Comparison of ENCODE assay signal across 25 cellular contexts in genomic region chr5:40813698-40814281, GRCh38. TPM values are rescaled to one million over a fixed set of nuclear protein-coding genes. Genes with fewer than 3 reads are reported as not detected.
A peak's percentile ranks its signal among the peaks of the same experiment; 100 is the strongest.
DNase-seq lines count a peak whose midpoint lies in the region; ATAC-seq, FAIRE-seq and TF ChIP-seq lines count a peak whose summit lies in the region.
"Had no signal": no experiment of that assay in that cellular context is flagged by ENCODE, and none has a peak within 500 bp of the region (broad histone marks: within the 10 kb centered on the region; RNA-seq: fewer than 3 reads in every experiment).

No MANE protein-coding gene starts in this region.

- H3K36me3 Mint-ChIP-seq in activated T-helper 17 cell treated with anti-CD3 and anti-CD28 coated beads, Interleukin-2, amount 50 U/mL, for 72 hours (ENCODE audit: low read depth) = no peaks in the 10 kb centered on the region
- H3K36me3 Mint-ChIP-seq: activated naive CD8-positive, alpha-beta T cell; brain; CD4-positive, alpha-beta memory T cell had no signal

- no peak for TF ChIP-seq EP300 in HepG2 (IDR thresholded peaks at IDR 0.05; ENCODE audit: low read depth in 2 of 2, low read length in 2 of 2)
- no peak for TF ChIP-seq EP300 in HepG2 (CRISPR knock-in tag; IDR thresholded peaks at IDR 0.05; ENCODE audit: borderline replicate concordance)

- no peak for TF ChIP-seq CTCF in HepG2 (CRISPR knock-in tag; IDR thresholded peaks at IDR 0.05)
- no peak for TF ChIP-seq CTCF in right lobe of liver (IDR thresholded peaks at IDR 0.05)
- TF ChIP-seq CTCF in left ventricle myocardium inferior (IDR thresholded peaks at IDR 0.05; ENCODE audit: borderline replicate concordance) = no peak

- WGBS in HepG2 (ENCODE audit: low lambda C conversion rate) = 79% methylated on average over 2 of the region's 2 CpGs
- WGBS in right lobe of liver (ENCODE audit: insufficient coverage, low coverage, low lambda C conversion rate, missing lambda C conversion rate) = 100% methylated on average over 1 of the region's 2 CpGs

- H3K9me3 ChIP-seq in HepG2 (ENCODE audit: low read length) (no peaks in the 10 kb centered on the region), right lobe of liver (no peaks in the 10 kb centered on the region), left ventricle myocardium inferior (replicated peaks) (no peaks in the 10 kb centered on the region)
- H3K9me3 ChIP-seq: esophagus muscularis mucosa, gastroesophageal sphincter, right atrium auricular region, upper lobe of left lung had no signal

- no peak overlapping the region for H3K4me2 ChIP-seq in HepG2 (ENCODE audit: low read depth, low read length)

- CTCF ChIA-PET in HepG2 (lab: Yijun Ruan, JAX; ENCODE audit: low intra/inter-chr PET ratio, low total read pairs) = no interaction called here

- POLR2A ChIA-PET in HepG2 (lab: Yijun Ruan, JAX) = no interaction called here

- H4K20me1 ChIP-seq in HepG2 (ENCODE audit: insufficient read depth, low read length) = no peaks in the 10 kb centered on the region

- intact Hi-C loops in HepG2 (cut with micrococcal nuclease; ENCODE audit: unreplicated experiment) (no loop called here), right lobe of liver (cut with DNase I) (no loop called here), left ventricle myocardium inferior (cut with micrococcal nuclease) (no loop called here)

- no peak for TF ChIP-seq RAD21 in HepG2 (CRISPR knock-in tag; IDR thresholded peaks at IDR 0.05)

- H3K9me3 Mint-ChIP-seq in activated T-helper 17 cell treated with anti-CD3 and anti-CD28 coated beads, Interleukin-2, amount 50 U/mL, for 72 hours = no peaks in the 10 kb centered on the region
- H3K9me3 Mint-ChIP-seq: brain; CD4-positive, alpha-beta memory T cell; T-helper 1 cell treated with Interleukin-12 subunit alpha and Interleukin-12 subunit beta and Interleukin-4 antibody, amounts not matched to agents 30 μg/mL and 1 μg/mL, for 36 hours had no signal

- H3K27ac ChIP-seq in HepG2 (ENCODE audit: extremely low read length, insufficient read depth, low read length) (no peak overlapping the region), right lobe of liver (no peak overlapping the region), left ventricle myocardium inferior (replicated peaks) (no peak overlapping the region)
- H3K27ac ChIP-seq: esophagus muscularis mucosa, gastroesophageal sphincter, right atrium auricular region, upper lobe of left lung, VCaP had no signal

- H3K4me3 Mint-ChIP-seq in activated T-helper 17 cell treated with anti-CD3 and anti-CD28 coated beads, Interleukin-2, amount 50 U/mL, for 72 hours = peak overlapping the region; percentile 61
- H3K4me3 Mint-ChIP-seq: activated naive CD8-positive, alpha-beta T cell; brain; CD4-positive, alpha-beta memory T cell; T-helper 1 cell treated with Interleukin-12 subunit alpha and Interleukin-12 subunit beta and Interleukin-4 antibody, amounts not matched to agents 30 μg/mL and 1 μg/mL, for 36 hours had no signal

- H3K9ac ChIP-seq in HepG2 (ENCODE audit: insufficient read depth, low read depth, low read length) = no peak overlapping the region

- no peaks in the 10 kb centered on the region for H3K79me2 ChIP-seq in HepG2 (ENCODE audit: insufficient read depth, low read length)

- H3K36me3 ChIP-seq in HepG2 (replicated peaks in 1 of 2; ENCODE audit: control insufficient read depth in 1 of 2, insufficient read depth in 2 of 2, low read length in 2 of 2) (no peaks in the 10 kb centered on the region), right lobe of liver (no peaks in the 10 kb centered on the region), left ventricle myocardium inferior (no peaks in the 10 kb centered on the region)
- H3K36me3 ChIP-seq: esophagus muscularis mucosa, gastroesophageal sphincter, right atrium auricular region, upper lobe of left lung had no signal

- H3K27me3 Mint-ChIP-seq in activated T-helper 17 cell treated with anti-CD3 and anti-CD28 coated beads, Interleukin-2, amount 50 U/mL, for 72 hours = no peaks in the 10 kb centered on the region
- H3K27me3 Mint-ChIP-seq: activated naive CD8-positive, alpha-beta T cell; brain; CD4-positive, alpha-beta memory T cell had no signal

- in situ Hi-C loops in HepG2 (cut with HindIII; ENCODE audit: extremely low pct_ligation_motif_present, low pct_unique_long_range_greater_than_20kb) = no loop called here

- H3K27me3 ChIP-seq in HepG2 (ENCODE audit: control insufficient read depth in 1 of 2, insufficient read depth in 2 of 2, low read length in 2 of 2) (no peaks in the 10 kb centered on the region), right lobe of liver (no peaks in the 10 kb centered on the region), left ventricle myocardium inferior (ENCODE audit: low read depth) (no peaks in the 10 kb centered on the region)
- H3K27me3 ChIP-seq: esophagus muscularis mucosa, gastroesophageal sphincter, right atrium auricular region, upper lobe of left lung had no signal

- peak; percentile 43 for ATAC-seq in HepG2
- ATAC-seq in right lobe of liver = no peak
- ATAC-seq in activated T-helper 17 cell treated with anti-CD3 and anti-CD28 coated beads, Interleukin-2, amount 50 U/mL, for 72 hours (replicated peaks) = peak; percentile 96
- no peak for ATAC-seq in GM21619 (IDR thresholded peaks at IDR 0.05; ENCODE audit: unreplicated experiment)
- ATAC-seq: gastroesophageal sphincter had no signal

- TF ChIP-seq POLR2A in HepG2 (IDR thresholded peaks at IDR 0.05; ENCODE audit: insufficient read depth in 1 of 2, low read depth in 2 of 2, low read length in 2 of 2) = no peak
- no peak for TF ChIP-seq POLR2A in right lobe of liver (IDR thresholded peaks at IDR 0.05)

- no peak for FAIRE-seq in HepG2 (lab: Jason Lieb, UNC)
- FAIRE-seq: G401.6 had no signal

- H3K4me3 ChIP-seq in HepG2 (replicated peaks in 1 of 3; ENCODE audit: insufficient read depth in 1 of 3, low read depth in 2 of 3, low read length in 3 of 3) (no peak overlapping the region), right lobe of liver (no peak overlapping the region), left ventricle myocardium inferior (no peak overlapping the region)
- H3K4me3 ChIP-seq: esophagus muscularis mucosa, gastroesophageal sphincter, right atrium auricular region, upper lobe of left lung had no signal

- H3K4me1 Mint-ChIP-seq in activated T-helper 17 cell treated with anti-CD3 and anti-CD28 coated beads, Interleukin-2, amount 50 U/mL, for 72 hours = peaks cover 7% of the 10 kb centered on the region
- H3K4me1 Mint-ChIP-seq: brain; CD4-positive, alpha-beta memory T cell had no signal

- DNase-seq in HepG2 (ENCODE audit: low spot score) (no peak), right lobe of liver (no peak), MV-4-11 (lab: John Stamatoyannopoulos, UW) (peak; percentile 59), left ventricle myocardium inferior (no peak), NCI-H2171 treated with DMSO at 0.1 percent for 48 hours (lab: John Stamatoyannopoulos, UW) (no peak)
- peak; percentile 59 for DNase-seq in stimulated activated CD8-positive, alpha-beta memory T cell treated with anti-CD3 and anti-CD28 coated beads, Interleukin-4, amount 100 ng/mL, for 48 hours
- DNase-seq: DMS153; effector memory CD4-positive, alpha-beta T cell; mammary epithelial cell; NCI-H1694 treated with DMSO at 0.1 percent for 48 hours; NCI-H82; OCI-M1; SHP77 treated with DMSO at 0.1 percent for 48 hours; upper lobe of left lung had no signal

- peak overlapping the region; percentile 94 for H3K27ac Mint-ChIP-seq in activated T-helper 17 cell treated with anti-CD3 and anti-CD28 coated beads, Interleukin-2, amount 50 U/mL, for 72 hours
- H3K27ac Mint-ChIP-seq: activated naive CD8-positive, alpha-beta T cell; brain; T-helper 1 cell treated with Interleukin-12 subunit alpha and Interleukin-12 subunit beta and Interleukin-4 antibody, amounts not matched to agents 30 μg/mL and 1 μg/mL, for 36 hours had no signal

- no TSS peak for BruUV-seq in HepG2 (replicated peaks; lab: Mats Ljungman, UMichigan)

- no peak overlapping the region for H2AFZ ChIP-seq in HepG2 (ENCODE audit: low read length)

- H3K4me1 ChIP-seq in HepG2 (ENCODE audit: insufficient read depth, low read length) (no peaks in the 10 kb centered on the region), right lobe of liver (no peaks in the 10 kb centered on the region), left ventricle myocardium inferior (no peaks in the 10 kb centered on the region)
- H3K4me1 ChIP-seq: esophagus muscularis mucosa, gastroesophageal sphincter, right atrium auricular region, upper lobe of left lung had no signal

RNA-seq across cellular contexts. Expression of gene PRKAA1, which starts 15.6 kb away (rescaled TPM):
- total RNA-seq in HepG2 (2016; rRNA removed; fragmentation: Illumina TruSeq; extraction: Trizol) (58.0 and 78.7 TPM in 2 replicates), right lobe of liver (10 to 100 TPM; 36.7 to 82.4 (median 69.9) TPM), left ventricle myocardium inferior (38.5 TPM)
- 31.0 and 34.0 TPM in 2 replicates for total RNA-seq in HepG2 (2016; cell fraction: cytosol; rRNA removed; fragmentation: Illumina TruSeq; extraction: Trizol; ENCODE audit: low read depth)
- total RNA-seq in HepG2 (2016; cell fraction: insoluble cytoplasmic fraction; rRNA removed; fragmentation: Illumina TruSeq; extraction: Trizol) = 56.3 and 76.7 TPM in 2 replicates
- 28.2 and 36.2 TPM in 2 replicates for total RNA-seq in HepG2 (2016; cell fraction: membrane; rRNA removed; fragmentation: Illumina TruSeq; extraction: Trizol)
- 48.6 and 60.5 TPM in 2 replicates for total RNA-seq in HepG2 (2016; cell fraction: nucleus; rRNA removed; fragmentation: Illumina TruSeq; extraction: Trizol)
- polyA plus RNA-seq in HepG2 (2011; rRNA removed) = 29.0 and 36.6 TPM in 2 replicates
- polyA plus RNA-seq in HepG2 (2011; cell fraction: cytosol; rRNA removed) = 10.5 and 18.5 TPM in 2 replicates
- 38.2 and 50.6 TPM in 2 replicates for polyA plus RNA-seq in HepG2 (2011; cell fraction: nucleus; rRNA removed)
- 39.5 and 51.9 TPM in 2 replicates for polyA plus RNA-seq in HepG2 (2012)
- polyA plus RNA-seq in HepG2 (2016; cell fraction: cytosol; fragmentation: Illumina TruSeq; extraction: Trizol; ENCODE audit: low read depth) = 1.4 and 1.5 TPM in 2 replicates
- 32.4 and 34.1 TPM in 2 replicates for polyA plus RNA-seq in HepG2 (2016; cell fraction: insoluble cytoplasmic fraction; fragmentation: Illumina TruSeq; extraction: Trizol; ENCODE audit: low read depth)
- 3.2 and 4.1 TPM in 2 replicates for polyA plus RNA-seq in HepG2 (2016; cell fraction: membrane; fragmentation: Illumina TruSeq; extraction: Trizol; ENCODE audit: low read depth)
- 61.0 and 74.0 TPM in 2 replicates for polyA plus RNA-seq in HepG2 (2016; cell fraction: nucleus; fragmentation: Illumina TruSeq; extraction: Trizol; ENCODE audit: insufficient read depth, low read depth)
- polyA minus RNA-seq in HepG2 (2011; rRNA and poly(A)+ RNA removed; ENCODE audit: low replicate concordance) = 12.8 and 19.6 TPM in 2 replicates
- polyA minus RNA-seq in HepG2 (2011; cell fraction: cytosol; rRNA and poly(A)+ RNA removed) = 42.8 and 49.6 TPM in 2 replicates
- 88.8 and 97.3 TPM in 2 replicates for polyA minus RNA-seq in HepG2 (2011; cell fraction: nucleus; rRNA and poly(A)+ RNA removed)
- total RNA-seq in activated T-helper 17 cell treated with anti-CD3 and anti-CD28 coated beads, Interleukin-2, amount 50 U/mL, for 72 hours = 10 to 100 TPM; 39.2 to 60.3 TPM

RNA-seq across cellular contexts. Expression of gene RPL37, which starts 21.2 kb away (rescaled TPM):
- total RNA-seq in HepG2 (2016; rRNA removed; fragmentation: Illumina TruSeq; extraction: Trizol) (1,981 and 2,192 TPM in 2 replicates), right lobe of liver (100 to 1,000 TPM in 4 of 6 experiments, 10 to 100 TPM in 2; 36.5 to 472 (median 400) TPM), left ventricle myocardium inferior (624 TPM)
- 3,324 and 3,542 TPM in 2 replicates for total RNA-seq in HepG2 (2016; cell fraction: cytosol; rRNA removed; fragmentation: Illumina TruSeq; extraction: Trizol; ENCODE audit: low read depth)
- 1,946 and 2,347 TPM in 2 replicates for total RNA-seq in HepG2 (2016; cell fraction: insoluble cytoplasmic fraction; rRNA removed; fragmentation: Illumina TruSeq; extraction: Trizol)
- total RNA-seq in HepG2 (2016; cell fraction: membrane; rRNA removed; fragmentation: Illumina TruSeq; extraction: Trizol) = 4,900 and 5,247 TPM in 2 replicates
- total RNA-seq in HepG2 (2016; cell fraction: nucleus; rRNA removed; fragmentation: Illumina TruSeq; extraction: Trizol) = 696 and 786 TPM in 2 replicates
- 3,367 and 3,734 TPM in 2 replicates for polyA plus RNA-seq in HepG2 (2011; rRNA removed)
- 216 and 299 TPM in 2 replicates for polyA plus RNA-seq in HepG2 (2011; cell fraction: cytosol; rRNA removed)
- polyA plus RNA-seq in HepG2 (2011; cell fraction: nucleus; rRNA removed) = 168 and 341 TPM in 2 replicates
- 2,075 and 2,920 TPM in 2 replicates for polyA plus RNA-seq in HepG2 (2012)
- polyA plus RNA-seq in HepG2 (2016; cell fraction: cytosol; fragmentation: Illumina TruSeq; extraction: Trizol; ENCODE audit: low read depth) = 4,668 and 5,281 TPM in 2 replicates
- 2,672 and 2,701 TPM in 2 replicates for polyA plus RNA-seq in HepG2 (2016; cell fraction: insoluble cytoplasmic fraction; fragmentation: Illumina TruSeq; extraction: Trizol; ENCODE audit: low read depth)
- 6,074 and 6,302 TPM in 2 replicates for polyA plus RNA-seq in HepG2 (2016; cell fraction: membrane; fragmentation: Illumina TruSeq; extraction: Trizol; ENCODE audit: low read depth)
- polyA plus RNA-seq in HepG2 (2016; cell fraction: nucleus; fragmentation: Illumina TruSeq; extraction: Trizol; ENCODE audit: insufficient read depth, low read depth) = 1,552 and 1,570 TPM in 2 replicates
- polyA minus RNA-seq in HepG2 (2011; rRNA and poly(A)+ RNA removed; ENCODE audit: low replicate concordance) = 352 and 1,422 TPM in 2 replicates
- polyA minus RNA-seq in HepG2 (2011; cell fraction: cytosol; rRNA and poly(A)+ RNA removed) = 513 and 618 TPM in 2 replicates
- 284 and 353 TPM in 2 replicates for polyA minus RNA-seq in HepG2 (2011; cell fraction: nucleus; rRNA and poly(A)+ RNA removed)
- total RNA-seq in activated T-helper 17 cell treated with anti-CD3 and anti-CD28 coated beads, Interleukin-2, amount 50 U/mL, for 72 hours = 1,000 to 10,000 TPM; 1,599 to 2,067 TPM

RNA-seq across cellular contexts. Expression of gene CARD6, which starts 27.4 kb away (rescaled TPM):
- 1.4 TPM in 2 replicates for total RNA-seq in HepG2 (2016; rRNA removed; fragmentation: Illumina TruSeq; extraction: Trizol)
- 0.71 and 1.1 TPM in 2 replicates for total RNA-seq in HepG2 (2016; cell fraction: cytosol; rRNA removed; fragmentation: Illumina TruSeq; extraction: Trizol; ENCODE audit: low read depth)
- total RNA-seq in HepG2 (2016; cell fraction: insoluble cytoplasmic fraction; rRNA removed; fragmentation: Illumina TruSeq; extraction: Trizol) = 1.2 and 1.6 TPM in 2 replicates
- total RNA-seq in HepG2 (2016; cell fraction: membrane; rRNA removed; fragmentation: Illumina TruSeq; extraction: Trizol) = 1.1 and 1.6 TPM in 2 replicates
- 0.56 and 1.2 TPM in 2 replicates for total RNA-seq in HepG2 (2016; cell fraction: nucleus; rRNA removed; fragmentation: Illumina TruSeq; extraction: Trizol)
- 0.33 and 0.39 TPM in 2 replicates for polyA plus RNA-seq in HepG2 (2011; rRNA removed)
- polyA plus RNA-seq in HepG2 (2011; cell fraction: cytosol; rRNA removed) = 0.16 and 0.31 TPM in 2 replicates
- polyA plus RNA-seq in HepG2 (2011; cell fraction: nucleus; rRNA removed) = 0.08 and 0.24 TPM in 2 replicates
- polyA plus RNA-seq in HepG2 (2012) = 0.43 and 0.58 TPM in 2 replicates
- polyA plus RNA-seq in HepG2 (2016; cell fraction: cytosol; fragmentation: Illumina TruSeq; extraction: Trizol; ENCODE audit: low read depth) = 0.05 TPM in 1 of 2 replicates, not detected in the other
- polyA plus RNA-seq in HepG2 (2016; cell fraction: insoluble cytoplasmic fraction; fragmentation: Illumina TruSeq; extraction: Trizol; ENCODE audit: low read depth) = 0.73 and 1.0 TPM in 2 replicates
- polyA plus RNA-seq in HepG2 (2016; cell fraction: membrane; fragmentation: Illumina TruSeq; extraction: Trizol; ENCODE audit: low read depth) = 0.08 and 0.15 TPM in 2 replicates
- 0.66 and 0.81 TPM in 2 replicates for polyA plus RNA-seq in HepG2 (2016; cell fraction: nucleus; fragmentation: Illumina TruSeq; extraction: Trizol; ENCODE audit: insufficient read depth, low read depth)
- polyA minus RNA-seq in HepG2 (2011; rRNA and poly(A)+ RNA removed; ENCODE audit: low replicate concordance) = 0.26 and 9.3 TPM in 2 replicates
- 0.20 TPM in 1 of 2 replicates, not detected in the other for polyA minus RNA-seq in HepG2 (2011; cell fraction: cytosol; rRNA and poly(A)+ RNA removed)
- polyA minus RNA-seq in HepG2 (2011; cell fraction: nucleus; rRNA and poly(A)+ RNA removed) = 0.26 and 0.62 TPM in 2 replicates
- 1 to 10 TPM; 3.0 to 6.2 (median 3.3) TPM for total RNA-seq in right lobe of liver
- total RNA-seq in activated T-helper 17 cell treated with anti-CD3 and anti-CD28 coated beads, Interleukin-2, amount 50 U/mL, for 72 hours = 1 to 10 TPM; 3.6 to 4.8 TPM
- 6.1 TPM for total RNA-seq in left ventricle myocardium inferior

RNA-seq across cellular contexts. Expression of gene TTC33, which starts 58.0 kb away (rescaled TPM):
- 20.0 and 37.9 TPM in 2 replicates for total RNA-seq in HepG2 (2016; rRNA removed; fragmentation: Illumina TruSeq; extraction: Trizol)
- 1.3 and 1.7 TPM in 2 replicates for total RNA-seq in HepG2 (2016; cell fraction: cytosol; rRNA removed; fragmentation: Illumina TruSeq; extraction: Trizol; ENCODE audit: low read depth)
- total RNA-seq in HepG2 (2016; cell fraction: insoluble cytoplasmic fraction; rRNA removed; fragmentation: Illumina TruSeq; extraction: Trizol) = 18.6 and 39.1 TPM in 2 replicates
- total RNA-seq in HepG2 (2016; cell fraction: membrane; rRNA removed; fragmentation: Illumina TruSeq; extraction: Trizol) = 4.6 and 4.8 TPM in 2 replicates
- 9.9 and 10.9 TPM in 2 replicates for total RNA-seq in HepG2 (2016; cell fraction: nucleus; rRNA removed; fragmentation: Illumina TruSeq; extraction: Trizol)
- polyA plus RNA-seq in HepG2 (2011; rRNA removed) = 3.8 and 4.5 TPM in 2 replicates
- 1.4 and 2.4 TPM in 2 replicates for polyA plus RNA-seq in HepG2 (2011; cell fraction: cytosol; rRNA removed)
- 1.2 and 2.1 TPM in 2 replicates for polyA plus RNA-seq in HepG2 (2011; cell fraction: nucleus; rRNA removed)
- polyA plus RNA-seq in HepG2 (2012) = 9.7 and 10.0 TPM in 2 replicates
- 0.32 and 0.58 TPM in 2 replicates for polyA plus RNA-seq in HepG2 (2016; cell fraction: cytosol; fragmentation: Illumina TruSeq; extraction: Trizol; ENCODE audit: low read depth)
- polyA plus RNA-seq in HepG2 (2016; cell fraction: insoluble cytoplasmic fraction; fragmentation: Illumina TruSeq; extraction: Trizol; ENCODE audit: low read depth) = 21.9 and 22.3 TPM in 2 replicates
- polyA plus RNA-seq in HepG2 (2016; cell fraction: membrane; fragmentation: Illumina TruSeq; extraction: Trizol; ENCODE audit: low read depth) = 1.8 and 2.1 TPM in 2 replicates
- 8.5 and 9.4 TPM in 2 replicates for polyA plus RNA-seq in HepG2 (2016; cell fraction: nucleus; fragmentation: Illumina TruSeq; extraction: Trizol; ENCODE audit: insufficient read depth, low read depth)
- 1.7 and 4.1 TPM in 2 replicates for polyA minus RNA-seq in HepG2 (2011; rRNA and poly(A)+ RNA removed; ENCODE audit: low replicate concordance)
- 7.9 and 11.0 TPM in 2 replicates for polyA minus RNA-seq in HepG2 (2011; cell fraction: cytosol; rRNA and poly(A)+ RNA removed)
- polyA minus RNA-seq in HepG2 (2011; cell fraction: nucleus; rRNA and poly(A)+ RNA removed) = 12.5 and 17.9 TPM in 2 replicates
- total RNA-seq in right lobe of liver = 1 to 10 TPM; 5.6 to 9.2 (median 7.0) TPM
- 10 to 100 TPM; 14.1 to 21.4 TPM for total RNA-seq in activated T-helper 17 cell treated with anti-CD3 and anti-CD28 coated beads, Interleukin-2, amount 50 U/mL, for 72 hours
- 14.3 TPM for total RNA-seq in left ventricle myocardium inferior

Comparison
In these comparisons a context has a peak if more than half of its experiments do, and no peak if none do; other contexts are left out.
1. ATAC-seq: peak in HepG2 (single experiment) and activated T-helper 17 cell treated with anti-CD3 and anti-CD28 coated beads, Interleukin-2, amount 50 U/mL, for 72 hours (single experiment); none in right lobe of liver (0 of 4) and GM21619 (single experiment).
2. DNase-seq: peak in MV-4-11 (single experiment) and stimulated activated CD8-positive, alpha-beta memory T cell treated with anti-CD3 and anti-CD28 coated beads, Interleukin-4, amount 100 ng/mL, for 48 hours (single experiment); none in HepG2 (single experiment), right lobe of liver (0 of 3), left ventricle myocardium inferior (single experiment) and NCI-H2171 treated with DMSO at 0.1 percent for 48 hours (single experiment).